In the genomic region with DNA sequence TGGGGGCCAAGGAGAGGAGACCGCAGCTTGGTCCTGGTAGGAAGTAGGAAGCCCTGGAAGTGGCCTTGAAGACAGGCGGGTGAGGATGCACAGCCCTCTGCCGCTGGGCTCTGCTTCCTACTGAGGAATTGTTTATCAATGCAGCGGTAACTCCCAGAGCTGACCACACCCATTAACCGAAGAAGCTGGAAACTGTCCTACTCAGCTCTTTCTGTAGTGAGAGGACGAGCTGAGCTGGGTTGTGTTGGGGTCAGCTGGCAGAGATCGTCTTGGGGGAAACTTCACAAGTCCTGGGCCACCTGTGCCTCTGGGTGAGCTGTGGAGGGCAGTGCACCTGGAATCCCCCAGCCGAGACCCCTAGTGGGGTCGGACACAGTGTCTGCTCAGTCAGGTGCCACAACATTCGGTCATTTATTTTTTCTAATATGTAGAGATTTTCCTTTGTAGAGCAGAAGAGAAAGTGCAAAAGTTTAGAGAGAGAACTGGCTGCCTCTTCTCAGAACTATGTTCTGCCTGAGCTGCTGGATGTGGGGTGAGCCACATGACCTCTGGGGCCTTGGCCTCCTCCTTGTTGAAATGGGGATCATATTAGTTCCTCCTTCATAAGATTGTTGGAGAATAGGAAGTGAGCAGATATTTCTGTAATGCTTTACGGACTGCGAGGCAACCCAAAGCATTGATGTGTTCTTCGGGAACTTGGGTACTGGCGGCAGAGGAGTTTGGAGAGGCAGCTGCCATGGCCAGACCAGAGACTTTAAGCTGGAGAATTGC, we compare ENCODE assay signal across 17 cellular contexts. TPM values are rescaled to one million over a fixed set of nuclear protein-coding genes. Genes with fewer than 3 reads are reported as not detected.
DNase-seq lines count a peak whose midpoint lies in the region; ATAC-seq and TF ChIP-seq lines count a peak whose summit lies in the region.
"Had no signal": no experiment of that assay in that cellular context is flagged by ENCODE, and none has a peak within 500 bp of the region (broad histone marks: within the 10 kb centered on the region; RNA-seq: fewer than 3 reads in every experiment).

No MANE protein-coding gene starts in this region.

- no peaks in the 10 kb centered on the region for H3K27me3 Mint-ChIP-seq in natural killer cell (ENCODE audit: low read depth in 2 of 2)
- H3K27me3 Mint-ChIP-seq in natural killer cell treated with Interleukin-12 subunit alpha and Interleukin-12 subunit beta and Interleukin-15 and Interleukin-18, amount 100 ng/mL, for 72 hours, result no peaks in the 10 kb centered on the region
- no peaks in the 10 kb centered on the region for H3K27me3 Mint-ChIP-seq in activated CD8-positive, alpha-beta T cell treated with anti-CD3 and anti-CD28 coated beads, Interleukin-2, amount 10 ng/mL, durations not matched to agents 7 days and 5 days (ENCODE audit: low read depth)
- no peaks in the 10 kb centered on the region for H3K27me3 Mint-ChIP-seq in chondrocyte (ENCODE audit: low read depth)
- H3K27me3 Mint-ChIP-seq: type B pancreatic cell had no signal

- POLR2A ChIA-PET in activated CD8-positive, alpha-beta T cell treated with anti-CD3 and anti-CD28 coated beads, Interleukin-2, amount 10 ng/mL, durations not matched to agents 7 days and 5 days (lab: Charles Lee), result interaction anchor here (0.5 to 1.4 kb wide), 3 partner anchors 16 to 53 kb away, joined by 3 to 4 read pairs (median 3); no protein-coding TSS in a partner anchor

- H3K4me1 Mint-ChIP-seq in natural killer cell (peaks cover 29 to 32% of the 10 kb centered on the region in 2 donors), chondrocyte (ENCODE audit: low read depth) (peaks cover 25% of the 10 kb centered on the region)
- H3K4me1 Mint-ChIP-seq in natural killer cell treated with Interleukin-12 subunit alpha and Interleukin-12 subunit beta and Interleukin-15 and Interleukin-18, amount 100 ng/mL, for 72 hours (ENCODE audit: low read depth in 2 of 2), result peaks cover 27 to 28% of the 10 kb centered on the region in 2 donors
- peaks cover 40% of the 10 kb centered on the region for H3K4me1 Mint-ChIP-seq in activated CD8-positive, alpha-beta T cell treated with anti-CD3 and anti-CD28 coated beads, Interleukin-2, amount 10 ng/mL, durations not matched to agents 7 days and 5 days (ENCODE audit: low read depth)

- no peaks in the 10 kb centered on the region for H3K9me3 Mint-ChIP-seq in natural killer cell
- no peaks in the 10 kb centered on the region for H3K9me3 Mint-ChIP-seq in natural killer cell treated with Interleukin-12 subunit alpha and Interleukin-12 subunit beta and Interleukin-15 and Interleukin-18, amount 100 ng/mL, for 72 hours
- no peaks in the 10 kb centered on the region for H3K9me3 Mint-ChIP-seq in activated CD8-positive, alpha-beta T cell treated with anti-CD3 and anti-CD28 coated beads, Interleukin-2, amount 10 ng/mL, durations not matched to agents 7 days and 5 days (ENCODE audit: insufficient read depth)
- H3K9me3 Mint-ChIP-seq in chondrocyte (ENCODE audit: low read depth), result no peaks in the 10 kb centered on the region
- H3K9me3 Mint-ChIP-seq: type B pancreatic cell had no signal

- DNase-seq in natural killer cell (no peak), left lobe of liver (ENCODE audit: low spot score) (no peak), NK-92 (lab: John Stamatoyannopoulos, UW; ENCODE audit: unreplicated experiment) (no peak), chondrocyte (ENCODE audit: low spot score) (no peak), SW 1271 (lab: John Stamatoyannopoulos, UW) (no peak)
- DNase-seq in natural killer cell treated with Interleukin-12 subunit alpha and Interleukin-12 subunit beta and Interleukin-15 and Interleukin-18, amount 100 ng/mL, for 72 hours (ENCODE audit: low spot score), result no peak
- DNase-seq in activated CD8-positive, alpha-beta T cell treated with anti-CD3 and anti-CD28 coated beads, Interleukin-2, amount 10 ng/mL, durations not matched to agents 7 days and 5 days, result no peak
- DNase-seq: activated CD4-positive, CD25-positive, alpha-beta regulatory T cell; dorsolateral prefrontal cortex; hippocampal formation; NCI-H187 treated with DMSO at 0.1 percent for 48 hours; NCI-H510A treated with DMSO at 0.1 percent for 48 hours; stimulated activated CD4-positive, alpha-beta T cell treated with anti-CD3 and anti-CD28 coated beads, Interleukin-2, amount 100 ng/mL, for 24 hours; stimulated activated CD8-positive, alpha-beta memory T cell treated with anti-CD3 and anti-CD28 coated beads, Interleukin-4, amount 100 ng/mL, for 48 hours had no signal

- H3K36me3 Mint-ChIP-seq in natural killer cell (peaks cover 5% of the 10 kb centered on the region), chondrocyte (ENCODE audit: low read depth) (peaks cover 13% of the 10 kb centered on the region)
- H3K36me3 Mint-ChIP-seq in natural killer cell treated with Interleukin-12 subunit alpha and Interleukin-12 subunit beta and Interleukin-15 and Interleukin-18, amount 100 ng/mL, for 72 hours, result peaks cover 1% of the 10 kb centered on the region
- peaks cover 49% of the 10 kb centered on the region for H3K36me3 Mint-ChIP-seq in activated CD8-positive, alpha-beta T cell treated with anti-CD3 and anti-CD28 coated beads, Interleukin-2, amount 10 ng/mL, durations not matched to agents 7 days and 5 days (ENCODE audit: low read depth)

- no peak for TF ChIP-seq CTCF in natural killer cell (IDR thresholded peaks at IDR 0.05)
- no peak for TF ChIP-seq CTCF in chondrocyte (IDR thresholded peaks at IDR 0.05)

- no peak for ATAC-seq in natural killer cell
- no peak for ATAC-seq in natural killer cell treated with Interleukin-12 subunit alpha and Interleukin-12 subunit beta and Interleukin-15 and Interleukin-18, amount 100 ng/mL, for 72 hours
- ATAC-seq in activated CD8-positive, alpha-beta T cell treated with anti-CD3 and anti-CD28 coated beads, Interleukin-2, amount 10 ng/mL, durations not matched to agents 7 days and 5 days, result no peak
- peak; percentile 14 for ATAC-seq in left lobe of liver
- ATAC-seq in HG03196 (IDR thresholded peaks at IDR 0.05; ENCODE audit: unreplicated experiment), result no peak

- intact Hi-C loops in natural killer cell (cut with micrococcal nuclease), result loop anchor here (5.0 kb wide), 1 partner anchor 53 kb away; no protein-coding TSS in a partner anchor

- H3K27ac Mint-ChIP-seq in natural killer cell (peak overlapping the region; percentile 37 to 74), chondrocyte (ENCODE audit: unreplicated experiment) (no peak overlapping the region)
- H3K27ac Mint-ChIP-seq in natural killer cell treated with Interleukin-12 subunit alpha and Interleukin-12 subunit beta and Interleukin-15 and Interleukin-18, amount 100 ng/mL, for 72 hours, result no peak overlapping the region
- peak overlapping the region; percentile 41 for H3K27ac Mint-ChIP-seq in activated CD8-positive, alpha-beta T cell treated with anti-CD3 and anti-CD28 coated beads, Interleukin-2, amount 10 ng/mL, durations not matched to agents 7 days and 5 days
- H3K27ac Mint-ChIP-seq: type B pancreatic cell had no signal

- no peak overlapping the region for H3K4me3 Mint-ChIP-seq in natural killer cell
- no peak overlapping the region for H3K4me3 Mint-ChIP-seq in natural killer cell treated with Interleukin-12 subunit alpha and Interleukin-12 subunit beta and Interleukin-15 and Interleukin-18, amount 100 ng/mL, for 72 hours
- H3K4me3 Mint-ChIP-seq in activated CD8-positive, alpha-beta T cell treated with anti-CD3 and anti-CD28 coated beads, Interleukin-2, amount 10 ng/mL, durations not matched to agents 7 days and 5 days, result no peak overlapping the region
- no peak overlapping the region for H3K4me3 Mint-ChIP-seq in chondrocyte (ENCODE audit: unreplicated experiment)
- H3K4me3 Mint-ChIP-seq: type B pancreatic cell had no signal

- CTCF ChIA-PET in activated CD8-positive, alpha-beta T cell treated with anti-CD3 and anti-CD28 coated beads, Interleukin-2, amount 10 ng/mL, durations not matched to agents 7 days and 5 days (lab: Charles Lee), result interaction anchor here (1.0 to 1.3 kb wide), 2 partner anchors 23 to 80 kb away, joined by 4 to 5 read pairs; no protein-coding TSS in a partner anchor

RNA-seq across cellular contexts. Expression of a gene that starts 3.6 kb away (rescaled TPM):
- total RNA-seq in natural killer cell, result 10 to 100 TPM; 62.1 to 73.1 (median 73.0) TPM
- 10 to 100 TPM; 72.0 to 95.4 TPM for total RNA-seq in natural killer cell treated with Interleukin-12 subunit alpha and Interleukin-12 subunit beta and Interleukin-15 and Interleukin-18, amount 100 ng/mL, for 72 hours
- 10 to 100 TPM; 93.8 to 94.3 TPM for total RNA-seq in activated CD8-positive, alpha-beta T cell treated with anti-CD3 and anti-CD28 coated beads, Interleukin-2, amount 10 ng/mL, durations not matched to agents 7 days and 5 days
- 17.8 TPM for total RNA-seq in left lobe of liver
- 49.1 to 53.4 TPM (median 51.7 TPM) in 3 replicates for total RNA-seq in chondrocyte

RNA-seq across cellular contexts. Expression of a gene that starts 6.9 kb away (rescaled TPM):
- total RNA-seq in natural killer cell (under 1 TPM; 0.35 to 0.55 (median 0.36) TPM), left lobe of liver (not detected), chondrocyte (not detected in 3 replicates)
- not detected for total RNA-seq in natural killer cell treated with Interleukin-12 subunit alpha and Interleukin-12 subunit beta and Interleukin-15 and Interleukin-18, amount 100 ng/mL, for 72 hours
- not detected for total RNA-seq in activated CD8-positive, alpha-beta T cell treated with anti-CD3 and anti-CD28 coated beads, Interleukin-2, amount 10 ng/mL, durations not matched to agents 7 days and 5 days
- total RNA-seq: myocyte had no signal

Comparison
In these comparisons a context has a peak if more than half of its experiments do, and no peak if none do; other contexts are left out.
1. H3K27ac Mint-ChIP-seq: peak in natural killer cell (2 of 2) and activated CD8-positive, alpha-beta T cell treated with anti-CD3 and anti-CD28 coated beads, Interleukin-2, amount 10 ng/mL, durations not matched to agents 7 days and 5 days (single experiment); none in natural killer cell treated with Interleukin-12 subunit alpha and Interleukin-12 subunit beta and Interleukin-15 and Interleukin-18, amount 100 ng/mL, for 72 hours (0 of 2) and chondrocyte (single experiment).